ENCODE assay signal across 21 cellular contexts in genomic region chr14:94386085-94387031, GRCh38.
DNase-seq lines count a peak whose midpoint lies in the region; ATAC-seq and TF ChIP-seq lines count a peak whose summit lies in the region.
"Had no signal": no experiment of that assay in that cellular context is flagged by ENCODE, and none has a peak within 500 bp of the region (broad histone marks: within the 10 kb centered on the region; RNA-seq: fewer than 3 reads in every experiment).

No MANE protein-coding gene starts in this region.

- no peaks in the 10 kb centered on the region for H3K9me3 Mint-ChIP-seq in dendritic cell treated with granulocyte-macrophage colony-stimulating factor and Interleukin-4, amounts not matched to agents 40 ng/mL and 50 ng/mL, for 4 days
- H3K9me3 Mint-ChIP-seq: activated T-helper 1 cell treated with anti-CD3 and anti-CD28 coated beads, Interleukin-12 subunit alpha, Interleukin-12 subunit beta, Interleukin-2, Interleukin-4 antibody, amounts not matched to agents 30 ng/mL and 10 ng/mL and 1 ng/mL, durations not matched to agents 14 hours and 24 hours and 36 hours; CD8-positive, alpha-beta memory T cell; memory B cell; stimulated activated naive CD8-positive, alpha-beta T cell treated with anti-CD3 and anti-CD28 coated beads, Interleukin-15, Interleukin-2, amounts not matched to agents 100 ng/mL and 50 ng/mL, for 24 hours; WTC11 had no signal

- peaks cover 7% of the 10 kb centered on the region for H3K36me3 Mint-ChIP-seq in dendritic cell treated with granulocyte-macrophage colony-stimulating factor and Interleukin-4, amounts not matched to agents 40 ng/mL and 50 ng/mL, for 4 days (ENCODE audit: low read depth)
- H3K36me3 Mint-ChIP-seq: CD8-positive, alpha-beta memory T cell; memory B cell; WTC11 had no signal

- POLR2A ChIA-PET in HEK293 (lab: Yijun Ruan, JAX): no interaction called here

- CTCF ChIA-PET in HEK293 (lab: Yijun Ruan, JAX): interaction anchor here (0.6 to 1.2 kb wide), 2 partner anchors 13 to 716 kb away, joined by 3 read pairs; no protein-coding TSS in a partner anchor

- no peak overlapping the region for H3K4me3 Mint-ChIP-seq in dendritic cell treated with granulocyte-macrophage colony-stimulating factor and Interleukin-4, amounts not matched to agents 40 ng/mL and 50 ng/mL, for 4 days
- H3K4me3 Mint-ChIP-seq: activated T-helper 1 cell treated with anti-CD3 and anti-CD28 coated beads, Interleukin-12 subunit alpha, Interleukin-12 subunit beta, Interleukin-2, Interleukin-4 antibody, amounts not matched to agents 30 ng/mL and 10 ng/mL and 1 ng/mL, durations not matched to agents 14 hours and 24 hours and 36 hours; CD8-positive, alpha-beta memory T cell; memory B cell; stimulated activated naive CD8-positive, alpha-beta T cell treated with anti-CD3 and anti-CD28 coated beads, Interleukin-15, Interleukin-2, amounts not matched to agents 100 ng/mL and 50 ng/mL, for 24 hours; WTC11 had no signal

- peaks cover 82% of the 10 kb centered on the region for H3K4me1 Mint-ChIP-seq in dendritic cell treated with granulocyte-macrophage colony-stimulating factor and Interleukin-4, amounts not matched to agents 40 ng/mL and 50 ng/mL, for 4 days (ENCODE audit: low read depth)
- H3K4me1 Mint-ChIP-seq: memory B cell had no signal

- no peaks in the 10 kb centered on the region for H3K36me3 ChIP-seq in HEK293 (ENCODE audit: control insufficient read depth in 2 of 2, insufficient read depth in 1 of 2, low read length in 2 of 2)
- peaks cover 72% of the 10 kb centered on the region for H3K36me3 ChIP-seq in neutrophil
- H3K36me3 ChIP-seq: adrenal gland, SJCRH30, vagina had no signal

- H3K27ac ChIP-seq in HEK293 (ENCODE audit: extremely low read depth, low read depth, low read length): no peak overlapping the region
- peak overlapping the region; percentile 97 for H3K27ac ChIP-seq in neutrophil
- no peak overlapping the region for H3K27ac ChIP-seq in caudate nucleus (ENCODE audit: low read depth, low read length)
- H3K27ac ChIP-seq: adrenal gland, SJCRH30 had no signal

- ATAC-seq in GM18519 (IDR thresholded peaks at IDR 0.05; ENCODE audit: low FRiP score, unreplicated experiment) (no peak), HG02798 (IDR thresholded peaks at IDR 0.05; ENCODE audit: poor library complexity, unreplicated experiment) (no peak), GM21381 (IDR thresholded peaks at IDR 0.05; ENCODE audit: unreplicated experiment) (no peak)
- ATAC-seq: WTC11 had no signal

- DNase-seq in COLO668 (lab: John Stamatoyannopoulos, UW; ENCODE audit: unreplicated experiment) (peak; percentile 84), caudate nucleus (lab: John Stamatoyannopoulos, UW) (no peak)
- DNase-seq: adrenal gland; CD8-positive, alpha-beta memory T cell; effector CD8-positive, alpha-beta T cell; KG1; NCI-H446; OCI-M1; SJCRH30; T-helper 2 cell had no signal

- TF ChIP-seq CTCF in HEK293 (tag by site-specific recombination; IDR thresholded peaks at IDR 0.05) (no peak), neutrophil (IDR thresholded peaks at IDR 0.05) (no peak)

- no peaks in the 10 kb centered on the region for H3K4me1 ChIP-seq in HEK293 (ENCODE audit: control insufficient read depth, insufficient read depth, low read length)
- H3K4me1 ChIP-seq in neutrophil (ENCODE audit: control insufficient read depth in 1 of 2, insufficient read depth in 1 of 2, low read depth in 1 of 2, low read length in 1 of 2): peaks cover 93 to 94% of the 10 kb centered on the region in 2 experiments
- H3K4me1 ChIP-seq: adrenal gland, SJCRH30, vagina had no signal

- H3K4me3 ChIP-seq in HEK293 (ENCODE audit: low read depth, low read length): no peak overlapping the region
- H3K4me3 ChIP-seq in neutrophil (ENCODE audit: low read depth in 1 of 2, low read length in 1 of 2): peak overlapping the region; percentile 76 to 88
- H3K4me3 ChIP-seq: adrenal gland, SJCRH30, vagina had no signal

- no peaks in the 10 kb centered on the region for H3K27me3 ChIP-seq in neutrophil
- H3K27me3 ChIP-seq: vagina had no signal

- H3K9me3 ChIP-seq in HEK293 (ENCODE audit: control insufficient read depth, insufficient read depth, low read depth, low read length) (no peaks in the 10 kb centered on the region), neutrophil (no peaks in the 10 kb centered on the region)
- H3K9me3 ChIP-seq: adrenal gland, SJCRH30, vagina had no signal

- H3K27ac Mint-ChIP-seq in dendritic cell treated with granulocyte-macrophage colony-stimulating factor and Interleukin-4, amounts not matched to agents 40 ng/mL and 50 ng/mL, for 4 days: peak overlapping the region; percentile 11
- H3K27ac Mint-ChIP-seq: activated T-helper 1 cell treated with anti-CD3 and anti-CD28 coated beads, Interleukin-12 subunit alpha, Interleukin-12 subunit beta, Interleukin-2, Interleukin-4 antibody, amounts not matched to agents 30 ng/mL and 10 ng/mL and 1 ng/mL, durations not matched to agents 14 hours and 24 hours and 36 hours; CD8-positive, alpha-beta memory T cell; memory B cell; stimulated activated naive CD8-positive, alpha-beta T cell treated with anti-CD3 and anti-CD28 coated beads, Interleukin-15, Interleukin-2, amounts not matched to agents 100 ng/mL and 50 ng/mL, for 24 hours; WTC11 had no signal

- H3K27me3 Mint-ChIP-seq in dendritic cell treated with granulocyte-macrophage colony-stimulating factor and Interleukin-4, amounts not matched to agents 40 ng/mL and 50 ng/mL, for 4 days: no peaks in the 10 kb centered on the region
- H3K27me3 Mint-ChIP-seq: memory B cell; stimulated activated naive CD8-positive, alpha-beta T cell treated with anti-CD3 and anti-CD28 coated beads, Interleukin-15, Interleukin-2, amounts not matched to agents 100 ng/mL and 50 ng/mL, for 24 hours had no signal

- intact Hi-C loops in dendritic cell treated with granulocyte-macrophage colony-stimulating factor and Interleukin-4, amounts not matched to agents 40 ng/mL and 50 ng/mL, for 4 days (cut with micrococcal nuclease): no loop called here

TF ChIP-seq in HEK293, 187 proteins besides CTCF, POLR2A, EP300 and RAD21:
- TF ChIP-seq ZNF654 (tag by site-specific recombination; IDR thresholded peaks at IDR 0.05; ENCODE audit: low read depth): no peak
- no peak for TF ChIP-seq ZNF302 (tag by site-specific recombination; IDR thresholded peaks at IDR 0.05; ENCODE audit: low read depth)
- TF ChIP-seq ZNF175 (tag by site-specific recombination; IDR thresholded peaks at IDR 0.05): no peak
- no peak for TF ChIP-seq HOXA7 (CRISPR knock-in tag; IDR thresholded peaks at IDR 0.05; ENCODE audit: borderline replicate concordance)
- TF ChIP-seq ZIC2 (tag by site-specific recombination; IDR thresholded peaks at IDR 0.05): peak; percentile 74
- TF ChIP-seq SCRT2 (tag by site-specific recombination; IDR thresholded peaks at IDR 0.05): peak; percentile 65
- no peak for TF ChIP-seq ZNF488 (tag by site-specific recombination; IDR thresholded peaks at IDR 0.05)
- no peak for TF ChIP-seq ZNF184 (tag by site-specific recombination; IDR thresholded peaks at IDR 0.05)
